15 cellular contexts compared by ENCODE assay signal in the genomic region with DNA sequence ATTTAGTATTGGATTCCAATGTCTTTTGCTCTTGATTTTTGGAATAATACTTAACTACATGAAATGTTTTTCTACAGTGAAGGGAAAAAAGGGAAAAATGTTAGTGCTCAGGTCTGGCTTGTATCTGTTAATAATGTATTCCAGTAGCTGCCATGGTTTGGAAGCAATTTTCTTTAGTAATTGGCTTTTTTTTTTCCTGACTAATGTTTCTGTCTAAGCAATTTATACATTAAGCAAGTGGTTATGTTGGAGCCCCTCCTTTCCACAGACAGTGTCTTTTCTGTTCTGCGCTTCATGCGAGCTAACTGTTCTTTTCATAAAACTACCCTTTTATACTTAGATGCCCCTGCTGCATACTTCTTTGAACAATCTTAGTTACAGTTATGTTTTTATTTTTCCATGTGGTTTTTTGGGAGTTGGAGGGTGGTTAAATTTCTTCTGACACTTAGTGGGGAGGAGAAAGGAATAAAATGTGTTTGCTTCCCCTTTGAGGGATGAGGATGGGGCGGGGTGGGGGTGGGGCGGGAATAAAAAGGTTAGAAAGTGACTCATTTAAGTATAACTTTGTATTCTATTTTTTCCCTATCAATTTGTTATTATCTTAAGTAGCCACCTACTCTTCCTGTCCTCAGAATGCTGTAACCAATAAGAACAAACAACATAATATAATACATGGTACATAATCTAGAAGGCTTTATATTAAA.
DNase-seq lines count a peak whose midpoint lies in the region; ATAC-seq and TF ChIP-seq lines count a peak whose summit lies in the region.
"Had no signal": no experiment of that assay in that cellular context is flagged by ENCODE, and none has a peak within 500 bp of the region (broad histone marks: within the 10 kb centered on the region; RNA-seq: fewer than 3 reads in every experiment).

No MANE protein-coding gene starts in this region.

- TF ChIP-seq CTCF in heart left ventricle (IDR thresholded peaks at IDR 0.05): no peak
- TF ChIP-seq CTCF in WTC11 (IDR thresholded peaks at IDR 0.05): no peak
- TF ChIP-seq CTCF in type B pancreatic cell (conservative IDR thresholded peaks at IDR 0.05): no peak

- no peaks in the 10 kb centered on the region for H3K9me3 Mint-ChIP-seq in WTC11
- no peaks in the 10 kb centered on the region for H3K9me3 Mint-ChIP-seq in type B pancreatic cell
- H3K9me3 Mint-ChIP-seq: natural killer cell treated with Interleukin-12 subunit alpha and Interleukin-12 subunit beta and Interleukin-15 and Interleukin-18, amount 100 ng/mL, for 72 hours; T-helper 1 cell treated with Interleukin-12 subunit alpha and Interleukin-12 subunit beta and Interleukin-4 antibody, amounts not matched to agents 30 μg/mL and 1 μg/mL, for 36 hours had no signal

- no peaks in the 10 kb centered on the region for H3K27me3 ChIP-seq in heart left ventricle
- H3K27me3 ChIP-seq: Peyer's patch had no signal

- peaks cover 0 to 4% (median 0%) of the 10 kb centered on the region in 9 donors for H3K36me3 ChIP-seq in heart left ventricle
- H3K36me3 ChIP-seq in mesodermal cell (ENCODE audit: control insufficient read depth, insufficient read depth, low read length): peaks cover 19% of the 10 kb centered on the region
- H3K36me3 ChIP-seq: Peyer's patch had no signal

- intact Hi-C loops in heart left ventricle (cut with DNase I) (loop anchor here in 7 of 10 donors (2.0 to 10.0 kb wide), 7 partner anchors 36 to 140 kb away; a partner anchor contains a TSS), Right ventricle myocardium superior (cut with DNase I) (loop anchor here (5.0 kb wide), 1 partner anchor 81 kb away; a partner anchor contains a TSS)

- H3K9me3 ChIP-seq in heart left ventricle (no peaks in the 10 kb centered on the region), mesodermal cell (ENCODE audit: control insufficient read depth, low read length) (no peaks in the 10 kb centered on the region)
- H3K9me3 ChIP-seq: Peyer's patch had no signal

- ATAC-seq in heart left ventricle: no peak
- no peak for ATAC-seq in Right ventricle myocardium superior (ENCODE audit: poor library complexity)
- no peak for ATAC-seq in WTC11
- no peak for ATAC-seq in HG03135 (IDR thresholded peaks at IDR 0.05; ENCODE audit: unreplicated experiment)
- ATAC-seq: natural killer cell treated with Interleukin-12 subunit alpha and Interleukin-12 subunit beta and Interleukin-15 and Interleukin-18, amount 100 ng/mL, for 72 hours had no signal

- peaks cover 45% of the 10 kb centered on the region for H3K4me1 Mint-ChIP-seq in WTC11
- H3K4me1 Mint-ChIP-seq in type B pancreatic cell (ENCODE audit: unreplicated experiment): peaks cover 58% of the 10 kb centered on the region

- H3K4me1 ChIP-seq in heart left ventricle (peaks cover 0 to 80% (median 62%) of the 10 kb centered on the region in 12 donors), mesodermal cell (ENCODE audit: control insufficient read depth, insufficient read depth, low read length, poor library complexity, severe bottlenecking) (peaks cover 15% of the 10 kb centered on the region)

- TF ChIP-seq POLR2A in heart left ventricle (IDR thresholded peaks at IDR 0.05): no peak

- no peaks in the 10 kb centered on the region for H3K27me3 Mint-ChIP-seq in WTC11 (ENCODE audit: low read depth)
- H3K27me3 Mint-ChIP-seq in type B pancreatic cell: no peaks in the 10 kb centered on the region
- H3K27me3 Mint-ChIP-seq: natural killer cell treated with Interleukin-12 subunit alpha and Interleukin-12 subunit beta and Interleukin-15 and Interleukin-18, amount 100 ng/mL, for 72 hours had no signal

- no peak overlapping the region for H3K4me3 ChIP-seq in heart left ventricle
- H3K4me3 ChIP-seq in mesodermal cell (ENCODE audit: extremely low read depth, insufficient read depth, low read length, poor library complexity, severe bottlenecking): no peak overlapping the region
- H3K4me3 ChIP-seq: Peyer's patch had no signal

- DNase-seq in heart left ventricle: no peak
- DNase-seq in Right ventricle myocardium superior: no peak
- DNase-seq in WTC11 (ENCODE audit: low spot score): no peak
- DNase-seq in type B pancreatic cell (ENCODE audit: extremely low spot score, unreplicated experiment): no peak
- DNase-seq in GOT3 (lab: John Stamatoyannopoulos, UW): no peak
- no peak for DNase-seq in AG08395 (ENCODE audit: low spot score)
- DNase-seq: activated T-cell treated with anti-CD3 and anti-CD28 coated beads, Interleukin-2, amount 50 U/mL, for 48 hours; hippocampal formation; NCI-H1048; Peyer's patch; stimulated activated CD4-positive, alpha-beta T cell treated with anti-CD3 and anti-CD28 coated beads, Interleukin-4, amount 100 ng/mL, for 1 hour had no signal

- 67 to 75% (median 70%) methylated on average over 4 of the region's 4 CpGs for WGBS in heart left ventricle, 4 donors
- WGBS in mesodermal cell (ENCODE audit: insufficient coverage in 2 of 2), 2 experiments: 94% methylated on average over 2 of the region's 4 CpGs; no CpG with 5 or more reads in 1 of the 2 experiments

- CTCF ChIA-PET in WTC11 (lab: Charles Lee): interaction anchor here (10.6 kb wide), 1 partner anchor 140 kb away, joined by 243 read pairs; no protein-coding TSS in a partner anchor

- H3K27ac Mint-ChIP-seq in WTC11 (peak overlapping the region; percentile 73; the same call in 1 of the 2 replicates), type B pancreatic cell (peak overlapping the region; percentile 17)
- H3K27ac Mint-ChIP-seq: natural killer cell treated with Interleukin-12 subunit alpha and Interleukin-12 subunit beta and Interleukin-15 and Interleukin-18, amount 100 ng/mL, for 72 hours; T-helper 1 cell treated with Interleukin-12 subunit alpha and Interleukin-12 subunit beta and Interleukin-4 antibody, amounts not matched to agents 30 μg/mL and 1 μg/mL, for 36 hours had no signal

- no peak overlapping the region for H3K4me3 Mint-ChIP-seq in WTC11
- peak overlapping the region; percentile 58 for H3K4me3 Mint-ChIP-seq in type B pancreatic cell
- H3K4me3 Mint-ChIP-seq: natural killer cell treated with Interleukin-12 subunit alpha and Interleukin-12 subunit beta and Interleukin-15 and Interleukin-18, amount 100 ng/mL, for 72 hours; T-helper 1 cell treated with Interleukin-12 subunit alpha and Interleukin-12 subunit beta and Interleukin-4 antibody, amounts not matched to agents 30 μg/mL and 1 μg/mL, for 36 hours had no signal

- H3K36me3 Mint-ChIP-seq in WTC11 (no peaks in the 10 kb centered on the region; the same call in 1 of the 2 replicates), type B pancreatic cell (peaks cover 6% of the 10 kb centered on the region)
- H3K36me3 Mint-ChIP-seq: natural killer cell treated with Interleukin-12 subunit alpha and Interleukin-12 subunit beta and Interleukin-15 and Interleukin-18, amount 100 ng/mL, for 72 hours had no signal

- H3K27ac ChIP-seq in heart left ventricle (peak overlapping the region in 11 of 12 donors; percentile 2 to 53 (median 28)), mesodermal cell (ENCODE audit: low read depth, low read length, severe bottlenecking) (peak overlapping the region; percentile 5)
- H3K27ac ChIP-seq: Peyer's patch had no signal

- POLR2A ChIA-PET in WTC11 (lab: Charles Lee): no interaction called here

TF ChIP-seq in WTC11, 78 proteins besides CTCF, POLR2A, EP300 and RAD21:
- no peak for TF ChIP-seq TEAD4 (CRISPR knock-in tag; IDR thresholded peaks at IDR 0.05)
